In the genomic region with DNA sequence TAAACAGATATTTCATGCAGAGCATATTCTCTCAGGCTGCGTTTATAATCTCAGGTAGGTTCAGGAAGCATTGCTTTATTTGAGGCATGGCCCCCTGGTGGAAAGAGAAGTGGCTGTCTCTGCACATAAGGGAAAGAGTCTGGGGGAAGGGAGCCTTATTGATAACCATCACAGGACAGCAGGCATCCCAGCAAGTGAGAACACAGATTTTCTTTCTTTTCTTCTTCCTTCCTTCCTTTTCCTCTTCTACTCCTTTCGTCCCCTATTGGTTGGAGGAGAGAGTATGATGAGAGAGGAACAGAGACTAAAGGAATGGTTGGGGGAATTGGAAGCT, we compare ENCODE assay signal across 9 cellular contexts. TPM values are rescaled to one million over a fixed set of nuclear protein-coding genes. Genes with fewer than 3 reads are reported as not detected.
DNase-seq lines count a peak whose midpoint lies in the region; ATAC-seq and TF ChIP-seq lines count a peak whose summit lies in the region.
"Had no signal": no experiment of that assay in that cellular context is flagged by ENCODE, and none has a peak within 500 bp of the region (broad histone marks: within the 10 kb centered on the region; RNA-seq: fewer than 3 reads in every experiment).

No MANE protein-coding gene starts in this region.

- H3K9me3 ChIP-seq in left ventricle myocardium inferior (replicated peaks) (no peaks in the 10 kb centered on the region), MM.1S (replicated peaks; ENCODE audit: insufficient read depth, low read length) (no peaks in the 10 kb centered on the region)

- TF ChIP-seq CTCF in left ventricle myocardium inferior (IDR thresholded peaks at IDR 0.05; ENCODE audit: borderline replicate concordance), result peak; percentile 46
- peak; percentile 59 for TF ChIP-seq CTCF in MM.1S (IDR thresholded peaks at IDR 0.05; ENCODE audit: low read length)
- peak; percentile 38 for TF ChIP-seq CTCF in osteocyte (IDR thresholded peaks at IDR 0.05)

- ATAC-seq in HG02610 (IDR thresholded peaks at IDR 0.05; ENCODE audit: unreplicated experiment) (no peak), HG02571 (IDR thresholded peaks at IDR 0.05; ENCODE audit: unreplicated experiment) (no peak)

- no peak for DNase-seq in left ventricle myocardium inferior
- no peak for DNase-seq in cardiac septum (ENCODE audit: low spot score)
- DNase-seq in MM.1S, result peak; percentile 50
- DNase-seq in T47D (ENCODE audit: low read depth in 1 of 2, low spot score in 1 of 2), result peak; percentile 23 to 73
- DNase-seq in osteocyte (ENCODE audit: extremely low spot score, unreplicated experiment), result no peak
- no peak for DNase-seq in substantia nigra (lab: John Stamatoyannopoulos, UW)

- no peak overlapping the region for H3K9ac ChIP-seq in MM.1S (ENCODE audit: low read length)

- H3K27ac ChIP-seq in left ventricle myocardium inferior (replicated peaks), result no peak overlapping the region
- no peak overlapping the region for H3K27ac ChIP-seq in MM.1S (ENCODE audit: low read length)
- H3K27ac ChIP-seq in substantia nigra (ENCODE audit: low read depth, low read length, poor library complexity, severe bottlenecking), result no peak overlapping the region

- H3K4me3 ChIP-seq in left ventricle myocardium inferior, result no peak overlapping the region
- no peak overlapping the region for H3K4me3 ChIP-seq in MM.1S (ENCODE audit: low read length)

- H3K36me3 Mint-ChIP-seq in osteocyte (ENCODE audit: unreplicated experiment), result peaks cover 27% of the 10 kb centered on the region

- H3K27ac Mint-ChIP-seq in osteocyte (ENCODE audit: unreplicated experiment), result no peak overlapping the region
- H3K27ac Mint-ChIP-seq: activated naive CD8-positive, alpha-beta T cell had no signal

- H3F3A ChIP-seq in MM.1S (ENCODE audit: insufficient read depth, low read length), result no peaks in the 10 kb centered on the region

- H4K20me1 ChIP-seq in MM.1S (ENCODE audit: insufficient read depth, low read length), result no peaks in the 10 kb centered on the region

- H3K4me3 Mint-ChIP-seq in osteocyte (ENCODE audit: unreplicated experiment), result no peak overlapping the region
- H3K4me3 Mint-ChIP-seq: activated naive CD8-positive, alpha-beta T cell had no signal

- in situ Hi-C loops in T47D (cut with HindIII; ENCODE audit: low pct_unique_long_range_greater_than_20kb, low sequenced_read_pairs), result no loop called here

- H3K9me3 Mint-ChIP-seq in osteocyte (ENCODE audit: unreplicated experiment), result no peaks in the 10 kb centered on the region

- no peaks in the 10 kb centered on the region; the same call in 1 of the 2 replicates for H3K79me2 ChIP-seq in MM.1S (ENCODE audit: low read length)

- intact Hi-C loops in left ventricle myocardium inferior (cut with micrococcal nuclease), result no loop called here
- intact Hi-C loops in cardiac septum (cut with DNase I), result no loop called here

- H3K27me3 ChIP-seq in left ventricle myocardium inferior (ENCODE audit: low read depth) (no peaks in the 10 kb centered on the region), MM.1S (replicated peaks; ENCODE audit: insufficient read depth, low read length) (no peaks in the 10 kb centered on the region)

- no peak overlapping the region for H2AFZ ChIP-seq in MM.1S (ENCODE audit: low read length)

- no peaks in the 10 kb centered on the region for H3K9me2 ChIP-seq in MM.1S (replicated peaks; ENCODE audit: insufficient read depth, low read length)

- H3K4me2 ChIP-seq in MM.1S (ENCODE audit: low read depth, low read length), result no peak overlapping the region

- H3K4me1 Mint-ChIP-seq in osteocyte (ENCODE audit: unreplicated experiment), result no peaks in the 10 kb centered on the region

- peaks cover 38% of the 10 kb centered on the region for H3K4me1 ChIP-seq in left ventricle myocardium inferior
- H3K4me1 ChIP-seq in MM.1S (ENCODE audit: low read length), result no peaks in the 10 kb centered on the region

- H3K36me3 ChIP-seq in left ventricle myocardium inferior (peaks cover 20% of the 10 kb centered on the region), MM.1S (replicated peaks; ENCODE audit: insufficient read depth, low read length) (no peaks in the 10 kb centered on the region)

- H3K27me3 Mint-ChIP-seq in osteocyte (ENCODE audit: unreplicated experiment), result no peaks in the 10 kb centered on the region
- H3K27me3 Mint-ChIP-seq: activated naive CD8-positive, alpha-beta T cell had no signal

RNA-seq across cellular contexts. Expression of gene TSNAX, which starts 21.9 kb away (rescaled TPM):
- 23.6 TPM for total RNA-seq in left ventricle myocardium inferior
- 35.3 TPM for total RNA-seq in cardiac septum
- total RNA-seq in osteocyte, result 44.1 and 45.2 TPM in 2 replicates

Comparison
In these comparisons a context has a peak if more than half of its experiments do, and no peak if none do; other contexts are left out.
1. DNase-seq: peak in MM.1S (single experiment) and T47D (2 of 2); none in left ventricle myocardium inferior (single experiment), cardiac septum (single experiment), osteocyte (single experiment) and substantia nigra (0 of 49).
2. Peak in every context shown above with its lines, with median percentiles within 50 percentile points of each other: CTCF ChIP-seq.